25 cellular contexts compared by ENCODE assay signal in the genomic region with DNA sequence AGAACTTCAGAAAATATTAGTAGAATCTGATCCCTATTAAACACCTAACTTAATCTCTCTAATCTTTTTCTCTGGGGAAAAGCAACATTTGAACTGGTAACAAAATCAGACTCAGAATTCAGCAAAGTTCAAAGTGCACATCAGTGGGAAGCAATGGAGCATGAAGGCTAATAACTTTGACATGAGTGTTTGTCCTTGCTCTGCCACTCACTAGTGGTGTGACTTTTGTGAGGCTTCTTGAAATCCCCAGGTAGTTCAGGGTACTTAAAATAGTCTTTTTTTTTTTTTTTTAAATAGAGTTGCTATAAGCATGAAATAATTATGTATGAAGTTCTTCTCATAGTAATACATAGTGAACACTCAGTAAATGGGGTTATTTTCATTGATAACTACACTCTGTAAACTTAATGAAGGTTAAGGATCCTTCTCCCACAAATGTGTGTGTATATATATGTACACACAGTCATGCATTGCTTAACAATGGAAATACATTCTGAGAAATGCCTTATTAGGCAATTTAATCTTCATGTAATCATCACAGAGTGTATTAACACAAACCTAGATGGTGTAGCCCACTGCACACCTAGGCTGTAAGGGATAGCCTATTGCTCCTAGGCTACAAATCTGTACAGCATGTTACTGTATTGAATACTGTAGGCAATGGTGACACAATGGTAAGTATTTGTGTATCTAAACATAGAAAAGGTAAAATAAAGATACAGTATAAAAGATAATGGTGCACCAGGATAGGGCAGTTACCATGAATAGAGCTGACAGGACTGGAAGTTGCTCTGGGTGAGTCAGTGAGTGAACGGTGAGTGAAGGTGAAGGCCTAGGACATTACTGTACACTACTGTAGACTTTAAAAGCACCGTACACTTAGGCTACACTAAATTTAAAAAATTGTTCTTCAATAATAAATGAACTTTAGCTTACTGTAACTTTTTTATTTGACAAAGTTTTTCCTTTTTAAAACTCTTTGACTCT.
A peak's percentile ranks its signal among the peaks of the same experiment; 100 is the strongest.
DNase-seq lines count a peak whose midpoint lies in the region; ATAC-seq lines count a peak whose summit lies in the region.
"Had no signal": no experiment of that assay in that cellular context is flagged by ENCODE, and none has a peak within 500 bp of the region (broad histone marks: within the 10 kb centered on the region; RNA-seq: fewer than 3 reads in every experiment).

No MANE protein-coding gene starts in this region.

- peak; percentile 58 for ATAC-seq in left ventricle myocardium superior
- ATAC-seq in left cardiac atrium: no peak
- ATAC-seq in HG02759 (IDR thresholded peaks at IDR 0.05; ENCODE audit: unreplicated experiment): peak; percentile 75
- ATAC-seq in HG03469 (IDR thresholded peaks at IDR 0.05; ENCODE audit: unreplicated experiment): no peak
- no peak for ATAC-seq in GM19397 (IDR thresholded peaks at IDR 0.05; ENCODE audit: unreplicated experiment)
- ATAC-seq: activated CD8-positive, alpha-beta T cell treated with anti-CD3 and anti-CD28 coated beads for 36 hours; activated naive CD8-positive, alpha-beta T cell treated with anti-CD3 and anti-CD28 coated beads, Interleukin-2, amount 50 U/mL, for 24 hours; K562; left colon; natural killer cell had no signal

- intact Hi-C loops in left ventricle myocardium superior (cut with micrococcal nuclease) (no loop called here), left cardiac atrium (cut with DNase I) (no loop called here)

- DNase-seq in left ventricle myocardium superior (no peak), left cardiac atrium (no peak), iris pigment epithelial cell (ENCODE audit: low read depth) (peak; percentile 7), mesenteric fat pad (ENCODE audit: low spot score) (no peak), hippocampal formation (lab: John Stamatoyannopoulos, UW) (no peak)
- DNase-seq: activated CD4-positive, CD25-positive, alpha-beta regulatory T cell treated with anti-CD3 and anti-CD28 coated beads, Interleukin-2, amount 50 U/mL, for 72 hours; activated CD8-positive, alpha-beta T cell treated with anti-CD3 and anti-CD28 coated beads for 36 hours; activated gamma-delta T cell; activated naive CD8-positive, alpha-beta T cell treated with anti-CD3 and anti-CD28 coated beads, Interleukin-2, amount 50 U/mL, for 24 hours; activated T-cell treated with anti-CD3 and anti-CD28 coated beads for 4 hours; C1 segment of cervical spinal cord; Caco-2; glutamatergic neuron; left colon; midbrain; natural killer cell; NCI-H1417 treated with DMSO at 0.1 percent for 48 hours; NCI-H2107; Peyer's patch; small intestine; T-helper 1 cell had no signal

Comparison
In these comparisons a context has a peak if more than half of its experiments do, and no peak if none do; other contexts are left out.
1. ATAC-seq: peak in left ventricle myocardium superior (single experiment) and HG02759 (single experiment); none in left cardiac atrium (0 of 2), HG03469 (single experiment) and GM19397 (single experiment).